Comparison of ENCODE assay signal across 8 cellular contexts in genomic region chr15:67093146-67093874, GRCh38. TPM values are rescaled to one million over a fixed set of nuclear protein-coding genes. Genes with fewer than 3 reads are reported as not detected.
DNase-seq lines count a peak whose midpoint lies in the region; ATAC-seq and TF ChIP-seq lines count a peak whose summit lies in the region.

No MANE protein-coding gene starts in this region.

- no peak overlapping the region for H3T11ph ChIP-seq in H9 (ENCODE audit: low read length)

- H4K20me1 ChIP-seq in H9 (ENCODE audit: control insufficient read depth, insufficient read depth, insufficient read length), result no peaks in the 10 kb centered on the region

- no peaks in the 10 kb centered on the region for H3K79me2 ChIP-seq in H9 (ENCODE audit: insufficient read depth, low read length)

- peaks cover 12 to 41% of the 10 kb centered on the region in 2 experiments for H3K36me3 ChIP-seq in mesenchymal stem cell (ENCODE audit: control insufficient read depth in 1 of 2, insufficient read depth in 2 of 2, low read depth in 1 of 2, low read length in 2 of 2)

- no peaks in the 10 kb centered on the region for H3K9me3 Mint-ChIP-seq in H9

- WGBS in H9 (ENCODE audit: extremely low coverage, insufficient read length, low lambda C conversion rate), result no CpG with 5 or more reads among the region's 14 CpGs
- WGBS in mesenchymal stem cell, result 93% methylated on average over 14 of the region's 14 CpGs

- H3K27ac ChIP-seq in H9 (ENCODE audit: insufficient read length, low read depth, low read length) (no peak overlapping the region), mesenchymal stem cell (ENCODE audit: low read length, poor library complexity, severe bottlenecking) (no peak overlapping the region)

- H3K27me3 ChIP-seq in H9 (ENCODE audit: insufficient read depth, low read length), result no peaks in the 10 kb centered on the region
- H3K27me3 ChIP-seq in mesenchymal stem cell (ENCODE audit: control insufficient read depth in 1 of 2, insufficient read depth in 1 of 2, low read length in 2 of 2), result no peaks in the 10 kb centered on the region

- peak overlapping the region in 1 of 2 experiments; percentile 19; a peak in 1 of 5 replicates for H3K4me3 Mint-ChIP-seq in H9

- H3K4me1 Mint-ChIP-seq in H9, result peaks cover 64 to 73% of the 10 kb centered on the region in 2 experiments

- H3K23ac ChIP-seq in H9 (ENCODE audit: insufficient read length, low read depth, low read length) (no peak overlapping the region), mesenchymal stem cell (ENCODE audit: low read length in 2 of 2) (no peak overlapping the region)

- H2BK120ac ChIP-seq in H9 (ENCODE audit: low read depth, low read length, poor library complexity, severe bottlenecking) (no peak overlapping the region), mesenchymal stem cell (ENCODE audit: low read depth, low read length) (no peak overlapping the region)

- H3K27ac Mint-ChIP-seq in H9, result peak overlapping the region in 2 of 3 experiments; percentile 16 to 22; a peak in 1 of 7 replicates

- no peak for ATAC-seq in HG03469 (IDR thresholded peaks at IDR 0.05; ENCODE audit: unreplicated experiment)

- H2BK5ac ChIP-seq in H9 (ENCODE audit: insufficient read length, low read length) (no peak overlapping the region), mesenchymal stem cell (ENCODE audit: low read depth, low read length, poor library complexity, severe bottlenecking) (no peak overlapping the region)

- no peak overlapping the region for H2BK15ac ChIP-seq in H9 (ENCODE audit: low read depth, low read length)
- no peak overlapping the region for H2BK15ac ChIP-seq in mesenchymal stem cell (ENCODE audit: low read depth, poor library complexity, severe bottlenecking)

- H3K4me1 ChIP-seq in H9 (ENCODE audit: insufficient read depth, low read length) (peaks cover 14% of the 10 kb centered on the region; the same call in 1 of the 2 replicates), mesenchymal stem cell (ENCODE audit: control insufficient read depth, insufficient read depth, low read depth, low read length) (peaks cover 27% of the 10 kb centered on the region)

- H2AK5ac ChIP-seq in H9 (ENCODE audit: insufficient read length, low read length) (no peak overlapping the region), mesenchymal stem cell (ENCODE audit: low read length, severe bottlenecking) (no peak overlapping the region)

- no peak overlapping the region for H4K5ac ChIP-seq in H9 (ENCODE audit: insufficient read length, low read depth, low read length)

- H4K8ac ChIP-seq in H9 (replicated peaks; ENCODE audit: insufficient read length, low read depth, low read length) (peak overlapping the region; percentile 1), mesenchymal stem cell (ENCODE audit: low read length) (no peak overlapping the region)

- H3K36me3 Mint-ChIP-seq in H9 (ENCODE audit: insufficient read depth in 1 of 3, low read depth in 3 of 3), result peaks cover 0 to 5% (median 0%) of the 10 kb centered on the region in 3 experiments; a peak in 3 of 7 replicates

- no peaks in the 10 kb centered on the region for H3K27me3 Mint-ChIP-seq in H9 (ENCODE audit: low read depth)

- H3K14ac ChIP-seq in H9 (ENCODE audit: insufficient read depth, low read length), result no peak overlapping the region; the same call in 1 of the 2 replicates
- peak overlapping the region in 1 of 2 experiments; percentile 73 for H3K14ac ChIP-seq in mesenchymal stem cell (ENCODE audit: low read length in 2 of 2)

- no peaks in the 10 kb centered on the region for H3K9me3 ChIP-seq in H9 (ENCODE audit: control insufficient read depth, low read depth, low read length)
- no peaks in the 10 kb centered on the region for H3K9me3 ChIP-seq in mesenchymal stem cell (ENCODE audit: control insufficient read depth, low read length)

- H3K18ac ChIP-seq in H9 (ENCODE audit: insufficient read length, low read depth, low read length) (no peak overlapping the region), mesenchymal stem cell (ENCODE audit: low read depth in 1 of 2, low read length in 2 of 2) (peak overlapping the region in 1 of 2 experiments; percentile 28)

- no peak overlapping the region for H3K4me2 ChIP-seq in H9 (ENCODE audit: insufficient read depth, insufficient read length, low read length)
- H3K4me2 ChIP-seq in mesenchymal stem cell (ENCODE audit: low read length, poor library complexity, severe bottlenecking), result no peak overlapping the region

- H3K56ac ChIP-seq in H9 (ENCODE audit: insufficient read length, low read depth, low read length), result no peak overlapping the region

- no peaks in the 10 kb centered on the region for H3K23me2 ChIP-seq in H9 (ENCODE audit: insufficient read length, low read depth, low read length, poor library complexity, severe bottlenecking)

- no peak overlapping the region for H3K4ac ChIP-seq in H9 (ENCODE audit: low read depth, low read length)
- peak overlapping the region in 1 of 2 experiments; percentile 68 for H3K4ac ChIP-seq in mesenchymal stem cell (ENCODE audit: low read depth in 1 of 2, low read length in 2 of 2)

- DNase-seq in GF-D8 (lab: John Stamatoyannopoulos, UW) (peak; percentile 70), H9 (no peak), SIG-M5 treated with dmso at 0.1 percent for 504 hours (lab: John Stamatoyannopoulos, UW; ENCODE audit: unreplicated experiment) (peak; percentile 91), mesenchymal stem cell (no peak), NCI-H1694 treated with DMSO at 0.1 percent for 48 hours (lab: John Stamatoyannopoulos, UW) (no peak), AG20443 (ENCODE audit: low spot score) (no peak)
- DNase-seq in activated effector memory CD4-positive, alpha-beta T cell treated with anti-CD3 and anti-CD28 coated beads, Interleukin-2, amount 50 U/mL, for 16 hours, result no peak

- TF ChIP-seq CTCF in H9 (conservative IDR thresholded peaks at IDR 0.05), result no peak

- no peak overlapping the region for H2BK20ac ChIP-seq in H9 (ENCODE audit: low read depth, low read length, poor library complexity, severe bottlenecking)

- H4K91ac ChIP-seq in H9 (ENCODE audit: insufficient read length, low read depth, low read length), result no peak overlapping the region
- H4K91ac ChIP-seq in mesenchymal stem cell (ENCODE audit: low read length), result peak overlapping the region; percentile 18

- H3K79me1 ChIP-seq in H9 (ENCODE audit: insufficient read depth, low read depth, low read length, poor library complexity, severe bottlenecking) (no peaks in the 10 kb centered on the region), mesenchymal stem cell (replicated peaks; ENCODE audit: low read length, poor library complexity, severe bottlenecking) (peaks cover 40% of the 10 kb centered on the region)

- H3K4me3 ChIP-seq in mesenchymal stem cell (ENCODE audit: insufficient read depth in 1 of 2, low read depth in 1 of 2, low read length in 2 of 2), result no peak overlapping the region

- H2BK12ac ChIP-seq in H9 (ENCODE audit: insufficient read length, low read depth, low read length) (no peak overlapping the region), mesenchymal stem cell (ENCODE audit: low read length in 2 of 2) (peak overlapping the region; percentile 29 to 73)

- H3K9ac ChIP-seq in H9 (ENCODE audit: extremely low read depth, insufficient read length, low read length), result no peak overlapping the region
- H3K9ac ChIP-seq in mesenchymal stem cell (ENCODE audit: low read length), result no peak overlapping the region

- H2AFZ ChIP-seq in H9 (ENCODE audit: low read length) (no peak overlapping the region), mesenchymal stem cell (ENCODE audit: low read depth, low read length) (no peak overlapping the region)

RNA-seq across cellular contexts. Expression of gene SMAD3, which starts 27.9 kb away (rescaled TPM):
- 25.9 and 26.7 TPM in 2 replicates for total RNA-seq in H9 (2021)
- 126 TPM for polyA plus RNA-seq in mesenchymal stem cell (2013, experiment 1 of 2)
- 125 TPM for polyA plus RNA-seq in mesenchymal stem cell (2013, experiment 2 of 2)

Comparison
In these comparisons a context has a peak if more than half of its experiments do, and no peak if none do; other contexts are left out.
1. DNase-seq: peak in GF-D8 (single experiment) and SIG-M5 treated with dmso at 0.1 percent for 504 hours (single experiment); none in H9 (single experiment), mesenchymal stem cell (single experiment), NCI-H1694 treated with DMSO at 0.1 percent for 48 hours (single experiment), AG20443 (single experiment) and activated effector memory CD4-positive, alpha-beta T cell treated with anti-CD3 and anti-CD28 coated beads, Interleukin-2, amount 50 U/mL, for 16 hours (single experiment).